ENCODE assay signal across 12 cellular contexts in genomic region chr2:12544221-12544558, GRCh38.
DNase-seq lines count a peak whose midpoint lies in the region; ATAC-seq and TF ChIP-seq lines count a peak whose summit lies in the region.
"Had no signal": no experiment of that assay in that cellular context is flagged by ENCODE, and none has a peak within 500 bp of the region (broad histone marks: within the 10 kb centered on the region; RNA-seq: fewer than 3 reads in every experiment).

No MANE protein-coding gene starts in this region.

- BruUV-seq in Caco-2 (replicated peaks; lab: Mats Ljungman, UMichigan) = no TSS peak

- H3K9me3 ChIP-seq in Caco-2 = no peaks in the 10 kb centered on the region

- no peak for TF ChIP-seq CTCF in GM12864 (IDR thresholded peaks at IDR 0.05; ENCODE audit: low read depth, low read length, missing control alignments)
- no peak for TF ChIP-seq CTCF in GM10248 (IDR thresholded peaks at IDR 0.05; ENCODE audit: control extremely low read depth, extremely low read depth, low read depth, missing control alignments)
- TF ChIP-seq CTCF in Caco-2 (IDR thresholded peaks at IDR 0.05; ENCODE audit: insufficient read depth in 1 of 2, low read depth in 1 of 2, low read length in 1 of 2, severe bottlenecking in 1 of 2, unreplicated experiment in 1 of 2) = no peak

- H3K36me3 Mint-ChIP-seq in IgD-negative memory B cell (peaks cover 2% of the 10 kb centered on the region), Caco-2 (ENCODE audit: insufficient read depth, unreplicated experiment) (no peaks in the 10 kb centered on the region)
- H3K36me3 Mint-ChIP-seq: stimulated activated effector memory CD8-positive, alpha-beta T cell treated with anti-CD3 and anti-CD28 coated beads, Interleukin-12 subunit alpha, Interleukin-12 subunit beta, amount 100 ng/mL, for 72 hours had no signal

- no peaks in the 10 kb centered on the region for H3K27me3 ChIP-seq in Caco-2 (replicated peaks; ENCODE audit: control insufficient read depth, insufficient read depth, low read length)
- H3K27me3 ChIP-seq: foreskin keratinocyte had no signal

- intact Hi-C loops in Caco-2 (cut with micrococcal nuclease; ENCODE audit: unreplicated experiment) (no loop called here), left ventricle myocardium superior (cut with micrococcal nuclease) (no loop called here)

- peaks cover 4% of the 10 kb centered on the region for H3K27me3 Mint-ChIP-seq in IgD-negative memory B cell
- peaks cover 3% of the 10 kb centered on the region for H3K27me3 Mint-ChIP-seq in Caco-2 (ENCODE audit: insufficient read depth, unreplicated experiment)

- H3K4me1 Mint-ChIP-seq in IgD-negative memory B cell (peaks cover 23 to 31% (median 25%) of the 10 kb centered on the region in 3 donors), Caco-2 (ENCODE audit: low read depth, unreplicated experiment) (peaks cover 7% of the 10 kb centered on the region)
- H3K4me1 Mint-ChIP-seq: neural crest cell; stimulated activated effector memory CD8-positive, alpha-beta T cell treated with anti-CD3 and anti-CD28 coated beads, Interleukin-12 subunit alpha, Interleukin-12 subunit beta, amount 100 ng/mL, for 72 hours had no signal

- DNase-seq in GM12864 (ENCODE audit: low read depth) = peak; percentile 25
- no peak for DNase-seq in GM10248 (ENCODE audit: extremely low spot score)
- no peak for DNase-seq in NCI-H1930 (lab: John Stamatoyannopoulos, UW)
- DNase-seq in Caco-2 = no peak
- DNase-seq in left ventricle myocardium superior = no peak
- DNase-seq: dermis blood vessel endothelial cell, foreskin keratinocyte had no signal

- H3K27ac Mint-ChIP-seq in IgD-negative memory B cell (peak overlapping the region; percentile 26 to 90 (median 77)), Caco-2 (ENCODE audit: unreplicated experiment) (no peak overlapping the region)
- H3K27ac Mint-ChIP-seq: stimulated activated effector memory CD8-positive, alpha-beta T cell treated with anti-CD3 and anti-CD28 coated beads, Interleukin-12 subunit alpha, Interleukin-12 subunit beta, amount 100 ng/mL, for 72 hours had no signal

- no peaks in the 10 kb centered on the region for H3K9me3 Mint-ChIP-seq in IgD-negative memory B cell
- H3K9me3 Mint-ChIP-seq in Caco-2 (ENCODE audit: unreplicated experiment) = no peaks in the 10 kb centered on the region
- H3K9me3 Mint-ChIP-seq: neural crest cell; stimulated activated effector memory CD8-positive, alpha-beta T cell treated with anti-CD3 and anti-CD28 coated beads, Interleukin-12 subunit alpha, Interleukin-12 subunit beta, amount 100 ng/mL, for 72 hours had no signal

- H3K36me3 ChIP-seq in Caco-2 (ENCODE audit: control insufficient read depth, insufficient read depth, low read length) = no peaks in the 10 kb centered on the region

- H3K4me3 Mint-ChIP-seq in IgD-negative memory B cell (peak overlapping the region in 2 of 4 donors; percentile 19 to 75), Caco-2 (ENCODE audit: unreplicated experiment) (no peak overlapping the region)
- H3K4me3 Mint-ChIP-seq: neural crest cell; stimulated activated effector memory CD8-positive, alpha-beta T cell treated with anti-CD3 and anti-CD28 coated beads, Interleukin-12 subunit alpha, Interleukin-12 subunit beta, amount 100 ng/mL, for 72 hours had no signal

- no peak overlapping the region for H3K4me3 ChIP-seq in GM12864 (ENCODE audit: low read depth, low read length)
- no peak overlapping the region for H3K4me3 ChIP-seq in Caco-2 (ENCODE audit: low read depth, low read length)

- ATAC-seq in GM19438 (IDR thresholded peaks at IDR 0.05; ENCODE audit: low read depth, unreplicated experiment) = peak; percentile 88
- peak; percentile 89 for ATAC-seq in HG02852 (IDR thresholded peaks at IDR 0.05; ENCODE audit: unreplicated experiment)
- ATAC-seq in left ventricle myocardium superior = no peak
- ATAC-seq: foreskin keratinocyte; stimulated activated effector memory CD8-positive, alpha-beta T cell treated with anti-CD3 and anti-CD28 coated beads, Interleukin-12 subunit alpha, Interleukin-12 subunit beta, amount 100 ng/mL, for 72 hours had no signal

- H3K4me1 ChIP-seq in Caco-2 = peaks cover 4% of the 10 kb centered on the region; the same call in 1 of the 2 replicates
- H3K4me1 ChIP-seq: foreskin keratinocyte had no signal

- POLR2A ChIA-PET in GM10248 (lab: Yijun Ruan, JAX) (no interaction called here), Caco-2 (lab: Charles Lee) (no interaction called here)

- CTCF ChIA-PET in GM10248 (lab: Yijun Ruan, JAX) = no interaction called here
- CTCF ChIA-PET in Caco-2 (lab: Charles Lee) = no interaction called here
